In genomic region chr1:205593967-205594366, GRCh38 we compare ENCODE assay signal across 13 cellular contexts. TPM values are rescaled to one million over a fixed set of nuclear protein-coding genes. Genes with fewer than 3 reads are reported as not detected.
DNase-seq lines count a peak whose midpoint lies in the region; ATAC-seq and TF ChIP-seq lines count a peak whose summit lies in the region.
"Had no signal": no experiment of that assay in that cellular context is flagged by ENCODE, and none has a peak within 500 bp of the region (broad histone marks: within the 10 kb centered on the region; RNA-seq: fewer than 3 reads in every experiment).

No MANE protein-coding gene starts in this region.

- H3K4me3 ChIP-seq in heart right ventricle (no peak overlapping the region), OCI-LY1 (ENCODE audit: low read depth, low read length, poor library complexity, severe bottlenecking) (peak overlapping the region; percentile 61), endodermal cell (ENCODE audit: low read length) (no peak overlapping the region)
- H3K4me3 ChIP-seq: lung had no signal

- peaks cover 10% of the 10 kb centered on the region for H3K27me3 Mint-ChIP-seq in endodermal cell (ENCODE audit: insufficient read depth)
- H3K27me3 Mint-ChIP-seq in stimulated activated naive CD8-positive, alpha-beta T cell treated with anti-CD3 and anti-CD28 coated beads, Interleukin-15, amount 100 ng/mL, for 72 hours = no peaks in the 10 kb centered on the region

- H3K9me3 ChIP-seq in heart right ventricle (no peaks in the 10 kb centered on the region), OCI-LY1 (ENCODE audit: low read length) (no peaks in the 10 kb centered on the region), endodermal cell (ENCODE audit: control insufficient read depth, low read length) (no peaks in the 10 kb centered on the region)

- no peaks in the 10 kb centered on the region for H4K20me1 ChIP-seq in OCI-LY1 (ENCODE audit: insufficient read depth, low read length)

- H3F3A ChIP-seq in OCI-LY1 (ENCODE audit: insufficient read depth, low read length) = peaks cover 7% of the 10 kb centered on the region

- H3K9ac ChIP-seq in OCI-LY1 (ENCODE audit: low read length) (peak overlapping the region; percentile 36), endodermal cell (ENCODE audit: extremely low read depth, low read length, poor library complexity, severe bottlenecking) (no peak overlapping the region)

- H3K9me2 ChIP-seq in OCI-LY1 (ENCODE audit: low read depth, low read length) = no peaks in the 10 kb centered on the region

- H3K79me2 ChIP-seq in OCI-LY1 (ENCODE audit: insufficient read depth, low read length) = no peaks in the 10 kb centered on the region

- no peak overlapping the region for H3K4me3 Mint-ChIP-seq in endodermal cell
- H3K4me3 Mint-ChIP-seq in stimulated activated naive CD8-positive, alpha-beta T cell treated with anti-CD3 and anti-CD28 coated beads, Interleukin-15, amount 100 ng/mL, for 72 hours = peak overlapping the region; percentile 80 to 83
- H3K4me3 Mint-ChIP-seq: CD14-positive monocyte had no signal

- H3K4me1 ChIP-seq in heart right ventricle (peaks cover 8 to 53% (median 34%) of the 10 kb centered on the region in 9 donors), OCI-LY1 (ENCODE audit: insufficient read depth, low read length, severe bottlenecking) (peaks cover 61% of the 10 kb centered on the region), endodermal cell (ENCODE audit: control insufficient read depth, insufficient read depth, low read length) (no peaks in the 10 kb centered on the region)

- H3K27ac Mint-ChIP-seq in endodermal cell = no peak overlapping the region
- H3K27ac Mint-ChIP-seq in stimulated activated naive CD8-positive, alpha-beta T cell treated with anti-CD3 and anti-CD28 coated beads, Interleukin-15, amount 100 ng/mL, for 72 hours = peak overlapping the region in 1 of 2 donors; percentile 82

- ATAC-seq in heart right ventricle (no peak), Right ventricle myocardium inferior (no peak), GM18502 (IDR thresholded peaks at IDR 0.05; ENCODE audit: poor library complexity, unreplicated experiment) (no peak)
- ATAC-seq in stimulated activated naive CD8-positive, alpha-beta T cell treated with anti-CD3 and anti-CD28 coated beads, Interleukin-15, amount 100 ng/mL, for 72 hours = no peak

- peak overlapping the region; percentile 66 for H3K4me2 ChIP-seq in OCI-LY1 (ENCODE audit: low read length)

- TF ChIP-seq CTCF in heart right ventricle (IDR thresholded peaks at IDR 0.05) = no peak
- TF ChIP-seq CTCF in OCI-LY1 (IDR thresholded peaks at IDR 0.05; ENCODE audit: low read length) = no peak
- TF ChIP-seq CTCF in endodermal cell (conservative IDR thresholded peaks at IDR 0.05) = no peak

- H3K9me3 Mint-ChIP-seq in endodermal cell = no peaks in the 10 kb centered on the region
- no peaks in the 10 kb centered on the region for H3K9me3 Mint-ChIP-seq in stimulated activated naive CD8-positive, alpha-beta T cell treated with anti-CD3 and anti-CD28 coated beads, Interleukin-15, amount 100 ng/mL, for 72 hours

- intact Hi-C loops in heart right ventricle (cut with DNase I) (loop anchor here in 8 of 10 donors (2.0 to 10.0 kb wide), 8 partner anchors 38 to 383 kb away; partner anchors contain the start of gene ELK4 (in 4 of the 8)), Right ventricle myocardium inferior (cut with DNase I) (loop anchor here (5.0 kb wide), 2 partner anchors 118 to 383 kb away; no protein-coding TSS in a partner anchor)

- H2AFZ ChIP-seq in OCI-LY1 (ENCODE audit: low read length) = no peak overlapping the region

- WGBS in heart right ventricle, 2 donors = 46 to 51% methylated on average over 6 of the region's 6 CpGs
- WGBS in endodermal cell (ENCODE audit: insufficient coverage in 1 of 2, insufficient read length in 1 of 2), 2 experiments = 69 to 71% methylated on average over 2 to 6 of the region's 6 CpGs

- DNase-seq in heart right ventricle (no peak), Right ventricle myocardium inferior (ENCODE audit: missing footprints) (no peak), endodermal cell (peak; percentile 36), NOMO-1 (lab: John Stamatoyannopoulos, UW; ENCODE audit: unreplicated experiment in 2 of 2) (no peak)
- no peak for DNase-seq in stimulated activated naive CD8-positive, alpha-beta T cell treated with anti-CD3 and anti-CD28 coated beads, Interleukin-15, amount 100 ng/mL, for 72 hours
- no peak for DNase-seq in activated CD4-positive, CD25-positive, alpha-beta regulatory T cell (lab: John Stamatoyannopoulos, UW)
- DNase-seq: NCI-H2171; stimulated activated CD4-positive, alpha-beta T cell treated with anti-CD3 and anti-CD28 coated beads, Interleukin-2, amount 100 ng/mL, for 24 hours; stimulated activated naive CD4-positive, alpha-beta T cell treated with Interleukin-2 at 50 U/mL for 16 hours had no signal

- peak overlapping the region in 7 of 10 donors; percentile 9 to 74 (median 46) for H3K27ac ChIP-seq in heart right ventricle
- peak overlapping the region; percentile 98 for H3K27ac ChIP-seq in OCI-LY1 (ENCODE audit: low read depth, low read length, poor library complexity, severe bottlenecking)
- H3K27ac ChIP-seq in endodermal cell (ENCODE audit: low read depth, low read length) = no peak overlapping the region

- peaks cover 3% of the 10 kb centered on the region for H3K4me1 Mint-ChIP-seq in endodermal cell
- H3K4me1 Mint-ChIP-seq in stimulated activated naive CD8-positive, alpha-beta T cell treated with anti-CD3 and anti-CD28 coated beads, Interleukin-15, amount 100 ng/mL, for 72 hours = peaks cover 68% of the 10 kb centered on the region

- H3K36me3 ChIP-seq in heart right ventricle = peaks cover 0 to 12% (median 0%) of the 10 kb centered on the region in 9 donors
- peaks cover 16% of the 10 kb centered on the region; the same call in 1 of the 2 replicates for H3K36me3 ChIP-seq in OCI-LY1 (ENCODE audit: insufficient read depth, low read length)
- H3K36me3 ChIP-seq in endodermal cell (ENCODE audit: control insufficient read depth, insufficient read depth, low read length) = peaks cover 6% of the 10 kb centered on the region

- peaks cover 12% of the 10 kb centered on the region for H3K36me3 Mint-ChIP-seq in endodermal cell (ENCODE audit: low read depth)

- H3K27me3 ChIP-seq in heart right ventricle (no peaks in the 10 kb centered on the region), OCI-LY1 (ENCODE audit: insufficient read depth, low read length) (no peaks in the 10 kb centered on the region), endodermal cell (ENCODE audit: control insufficient read depth, insufficient read depth, low read length, poor library complexity, severe bottlenecking) (peaks cover 6% of the 10 kb centered on the region)

RNA-seq across cellular contexts. Expression of gene ELK4, which starts 37.8 kb away (rescaled TPM):
- 10 to 100 TPM; 34.2 to 45.6 (median 40.2) TPM for total RNA-seq in heart right ventricle
- polyA plus RNA-seq in heart right ventricle = 1 to 10 TPM; 4.7 to 5.9 TPM
- 35.5 TPM for total RNA-seq in Right ventricle myocardium inferior
- 10 to 100 TPM; 29.6 to 41.6 TPM for total RNA-seq in endodermal cell
- 10.4 TPM for polyA plus RNA-seq in endodermal cell (2013, experiment 1 of 2)
- 12.1 TPM for polyA plus RNA-seq in endodermal cell (2013, experiment 2 of 2)
